Comparison of ENCODE assay signal across 18 cellular contexts in the genomic region with DNA sequence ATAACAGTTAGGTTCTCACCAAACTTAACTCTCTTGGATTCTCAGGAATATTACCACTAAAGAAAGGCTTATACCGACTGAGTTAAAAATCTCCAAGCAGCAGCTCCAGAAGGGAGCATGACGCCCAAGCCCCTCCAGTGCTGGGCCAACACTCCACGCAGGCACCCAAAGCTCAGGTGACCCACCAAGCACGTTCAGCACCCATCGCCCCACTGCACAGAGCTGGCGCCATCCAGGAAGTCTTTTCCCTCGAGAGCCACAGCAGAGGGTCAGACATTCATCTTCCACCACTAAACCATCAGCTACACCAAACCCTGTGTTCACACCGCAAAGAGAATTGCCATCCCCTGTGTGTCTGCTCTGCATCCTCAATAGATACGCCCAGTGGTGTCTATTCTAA.
"Had no signal": no experiment of that assay in that cellular context is flagged by ENCODE, and none has a peak within 500 bp of the region (broad histone marks: within the 10 kb centered on the region; RNA-seq: fewer than 3 reads in every experiment).

No MANE protein-coding gene starts in this region.

- H3K4me3 ChIP-seq: esophagus muscularis mucosa, gastrocnemius medialis, lung, tibial artery had no signal

- H3K4me1 ChIP-seq: gastrocnemius medialis, tibial artery had no signal

- H3K9me3 ChIP-seq: esophagus muscularis mucosa, gastrocnemius medialis, neutrophil, tibial artery had no signal

- H3K27ac ChIP-seq: epithelial cell of prostate, esophagus muscularis mucosa, gastrocnemius medialis, neutrophil, tibial artery had no signal

- H3K4me3 Mint-ChIP-seq: effector memory CD8-positive, alpha-beta T cell; immature natural killer cell; naive thymus-derived CD4-positive, alpha-beta T cell; stimulated activated naive B cell treated with anti-CD40 and anti-IgM and Interleukin-4, amounts not matched to agents 10 μg/mL and 1 μg/mL and 100 μg/mL, for 72 hours had no signal

- DNase-seq: central memory CD4-positive, alpha-beta T cell; effector memory CD8-positive, alpha-beta T cell; gastrocnemius medialis; immature natural killer cell; kidney; left cardiac atrium; left ventricle myocardium superior; mesenchymal stem cell; naive thymus-derived CD4-positive, alpha-beta T cell; stimulated activated CD4-positive, alpha-beta T cell treated with anti-CD3 and anti-CD28 coated beads, Interleukin-2, amount 100 ng/mL, for 24 hours; stimulated activated CD4-positive, alpha-beta T cell treated with anti-CD3 and anti-CD28 coated beads, Interleukin-4, amount 100 ng/mL, for 4 hours; stimulated activated naive B cell treated with anti-CD40 and anti-IgM and Interleukin-4, amounts not matched to agents 10 μg/mL and 1 μg/mL and 100 μg/mL, for 72 hours had no signal

- H3K36me3 ChIP-seq: esophagus muscularis mucosa, gastrocnemius medialis, neutrophil, tibial artery had no signal

- H3K27ac Mint-ChIP-seq: effector memory CD8-positive, alpha-beta T cell; immature natural killer cell; naive thymus-derived CD4-positive, alpha-beta T cell; stimulated activated naive B cell treated with anti-CD40 and anti-IgM and Interleukin-4, amounts not matched to agents 10 μg/mL and 1 μg/mL and 100 μg/mL, for 72 hours had no signal

- H3K9me3 Mint-ChIP-seq: effector memory CD8-positive, alpha-beta T cell; immature natural killer cell had no signal

- H3K4me1 Mint-ChIP-seq: immature natural killer cell; naive thymus-derived CD4-positive, alpha-beta T cell; stimulated activated naive B cell treated with anti-CD40 and anti-IgM and Interleukin-4, amounts not matched to agents 10 μg/mL and 1 μg/mL and 100 μg/mL, for 72 hours had no signal

- ATAC-seq: effector memory CD8-positive, alpha-beta T cell; gastrocnemius medialis; left cardiac atrium; left ventricle myocardium superior; naive thymus-derived CD4-positive, alpha-beta T cell; sciatic nerve; stimulated activated naive B cell treated with anti-CD40 and anti-IgM and Interleukin-4, amounts not matched to agents 10 μg/mL and 1 μg/mL and 100 μg/mL, for 72 hours had no signal

- H3K27me3 ChIP-seq: neutrophil had no signal

- H3K36me3 Mint-ChIP-seq: immature natural killer cell; naive thymus-derived CD4-positive, alpha-beta T cell; stimulated activated naive B cell treated with anti-CD40 and anti-IgM and Interleukin-4, amounts not matched to agents 10 μg/mL and 1 μg/mL and 100 μg/mL, for 72 hours had no signal
